10 cellular contexts compared by ENCODE assay signal in the genomic region with DNA sequence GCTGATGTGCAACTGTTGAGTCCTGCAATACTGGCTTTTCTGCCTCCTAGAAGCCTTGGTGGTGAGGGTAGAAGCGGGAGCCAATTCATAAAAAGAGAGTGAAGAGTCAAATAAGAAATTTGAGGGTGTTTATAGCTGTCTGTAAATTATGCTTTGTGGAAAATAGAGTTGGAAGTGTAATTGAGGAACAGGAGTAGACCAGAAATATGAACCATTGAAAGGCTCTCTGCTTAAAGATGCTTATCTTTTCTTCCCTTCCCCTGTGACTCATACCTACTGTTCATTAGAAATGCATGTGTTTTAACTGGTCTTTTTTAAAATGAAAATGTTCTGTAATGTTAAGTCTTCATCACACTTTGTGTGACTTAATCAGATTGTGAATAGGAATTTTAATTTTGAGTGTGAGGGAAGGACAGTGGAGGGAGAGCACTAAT.
DNase-seq lines count a peak whose midpoint lies in the region; ATAC-seq and TF ChIP-seq lines count a peak whose summit lies in the region.
"Had no signal": no experiment of that assay in that cellular context is flagged by ENCODE, and none has a peak within 500 bp of the region (broad histone marks: within the 10 kb centered on the region; RNA-seq: fewer than 3 reads in every experiment).

No MANE protein-coding gene starts in this region.

- peaks cover 25% of the 10 kb centered on the region for H3K36me3 Mint-ChIP-seq in CD4-positive, CD25-positive, alpha-beta regulatory T cell

- no peak overlapping the region for H3K9ac ChIP-seq in HUES48 (ENCODE audit: low read depth, low read length)

- peaks cover 10% of the 10 kb centered on the region for H3K4me1 ChIP-seq in CD4-positive, CD25-positive, alpha-beta regulatory T cell (ENCODE audit: control insufficient read depth, insufficient read depth, low read length, poor library complexity, severe bottlenecking)
- peaks cover 49% of the 10 kb centered on the region for H3K4me1 ChIP-seq in HUES48 (ENCODE audit: control insufficient read depth, insufficient read depth, low read length)

- H3K27ac ChIP-seq in CD4-positive, CD25-positive, alpha-beta regulatory T cell (ENCODE audit: insufficient read depth, low read length, poor library complexity, severe bottlenecking), result no peak overlapping the region
- H3K27ac ChIP-seq in HUES48 (ENCODE audit: low read depth, low read length), result peak overlapping the region; percentile 67
- peak overlapping the region; percentile 39; the same call in 1 of the 2 replicates for H3K27ac ChIP-seq in VCaP
- no peak overlapping the region for H3K27ac ChIP-seq in substantia nigra (ENCODE audit: low read depth, low read length, poor library complexity, severe bottlenecking)

- H3K4me1 Mint-ChIP-seq in CD4-positive, CD25-positive, alpha-beta regulatory T cell, result peaks cover 33 to 58% (median 46%) of the 10 kb centered on the region in 4 donors

- no peaks in the 10 kb centered on the region for H3K36me3 ChIP-seq in CD4-positive, CD25-positive, alpha-beta regulatory T cell (ENCODE audit: control insufficient read depth, insufficient read depth, low read length)
- no peaks in the 10 kb centered on the region for H3K36me3 ChIP-seq in HUES48 (ENCODE audit: control insufficient read depth, insufficient read depth, low read length)

- peaks cover 0 to 5% (median 0%) of the 10 kb centered on the region in 7 donors for H3K9me3 Mint-ChIP-seq in CD4-positive, CD25-positive, alpha-beta regulatory T cell

- H3K9me3 ChIP-seq in CD4-positive, CD25-positive, alpha-beta regulatory T cell (ENCODE audit: control insufficient read depth in 2 of 2, low read length in 2 of 2), result no peaks in the 10 kb centered on the region
- no peaks in the 10 kb centered on the region for H3K9me3 ChIP-seq in HUES48 (ENCODE audit: control insufficient read depth, insufficient read depth, low read length)

- TF ChIP-seq CTCF in VCaP (conservative IDR thresholded peaks at IDR 0.05), result no peak

- peaks cover 4% of the 10 kb centered on the region for H3K27me3 Mint-ChIP-seq in CD4-positive, CD25-positive, alpha-beta regulatory T cell

- H3K27ac Mint-ChIP-seq in CD4-positive, CD25-positive, alpha-beta regulatory T cell, result peak overlapping the region in 1 of 3 donors; percentile 30

- peak; percentile 53 to 58 for ATAC-seq in CD4-positive, CD25-positive, alpha-beta regulatory T cell (ENCODE audit: low read depth in 2 of 2)
- ATAC-seq in GM18867 (IDR thresholded peaks at IDR 0.05; ENCODE audit: unreplicated experiment), result no peak
- no peak for ATAC-seq in HG02678 (IDR thresholded peaks at IDR 0.05; ENCODE audit: unreplicated experiment)

- no peak overlapping the region for H3K4me3 ChIP-seq in CD4-positive, CD25-positive, alpha-beta regulatory T cell (ENCODE audit: low read depth, low read length)
- H3K4me3 ChIP-seq in HUES48 (ENCODE audit: low read depth, low read length), result no peak overlapping the region

- DNase-seq in CD4-positive, CD25-positive, alpha-beta regulatory T cell, result peak in 1 of 3 donors; percentile 25
- DNase-seq in iris pigment epithelial cell (ENCODE audit: low read depth), result peak; percentile 69
- no peak for DNase-seq in substantia nigra (lab: John Stamatoyannopoulos, UW)
- no peak for DNase-seq in DMS114 treated with DMSO at 0.1 percent for 48 hours (lab: John Stamatoyannopoulos, UW; ENCODE audit: unreplicated experiment)
- DNase-seq: activated CD4-positive, CD25-positive, alpha-beta regulatory T cell; NCI-H1930 had no signal

- peak overlapping the region in 1 of 4 donors; percentile 14 for H3K4me3 Mint-ChIP-seq in CD4-positive, CD25-positive, alpha-beta regulatory T cell

- no peaks in the 10 kb centered on the region for H3K27me3 ChIP-seq in CD4-positive, CD25-positive, alpha-beta regulatory T cell (ENCODE audit: control insufficient read depth, insufficient read depth, low read length)
- H3K27me3 ChIP-seq in HUES48 (ENCODE audit: control insufficient read depth, insufficient read depth, low read length), result no peaks in the 10 kb centered on the region

Comparison
In these comparisons a context has a peak if more than half of its experiments do, and no peak if none do; other contexts are left out.
1. ATAC-seq: peak in CD4-positive, CD25-positive, alpha-beta regulatory T cell (2 of 2); none in GM18867 (single experiment) and HG02678 (single experiment).
2. H3K27ac ChIP-seq: peak in HUES48 (single experiment) and VCaP (single experiment); none in CD4-positive, CD25-positive, alpha-beta regulatory T cell (single experiment) and substantia nigra (single experiment).